8 cellular contexts compared by ENCODE assay signal in genomic region chr14:103846569-103847438, GRCh38. TPM values are rescaled to one million over a fixed set of nuclear protein-coding genes. Genes with fewer than 3 reads are reported as not detected.
A peak's percentile ranks its signal among the peaks of the same experiment; 100 is the strongest.
DNase-seq lines count a peak whose midpoint lies in the region; ATAC-seq and TF ChIP-seq lines count a peak whose summit lies in the region.

No MANE protein-coding gene starts in this region.

- POLR2A ChIA-PET in naive thymus-derived CD8-positive, alpha-beta T cell (lab: Charles Lee), result no interaction called here

- 3% methylated on average over 17 of the region's 93 CpGs for WGBS in esophagus muscularis mucosa

- peaks cover 0 to 11% (median 2%) of the 10 kb centered on the region in 4 donors for H3K36me3 ChIP-seq in esophagus muscularis mucosa

- no peak for TF ChIP-seq EP300 in esophagus muscularis mucosa (IDR thresholded peaks at IDR 0.05)

- peaks cover 0 to 5% (median 0%) of the 10 kb centered on the region in 5 donors for H3K27me3 Mint-ChIP-seq in naive thymus-derived CD8-positive, alpha-beta T cell

- H3K4me3 ChIP-seq in GM12864 (ENCODE audit: low read depth, low read length) (peak overlapping the region; percentile 69), esophagus muscularis mucosa (peak overlapping the region; percentile 74 to 94 (median 81))
- peak overlapping the region; percentile 54 for H3K4me3 ChIP-seq in Jurkat, Clone E6-1 (ENCODE audit: low read length)

- H3K4me1 Mint-ChIP-seq in naive thymus-derived CD8-positive, alpha-beta T cell, result peaks cover 10 to 19% (median 18%) of the 10 kb centered on the region in 4 donors

- no peaks in the 10 kb centered on the region for H3K27me3 ChIP-seq in esophagus muscularis mucosa

- H3K27ac Mint-ChIP-seq in naive thymus-derived CD8-positive, alpha-beta T cell, result peak overlapping the region in 9 of 10 donors; percentile 47 to 97 (median 89)

- peaks cover 22 to 29% (median 27%) of the 10 kb centered on the region in 4 donors for H3K4me1 ChIP-seq in esophagus muscularis mucosa

- H3K9me3 Mint-ChIP-seq in naive thymus-derived CD8-positive, alpha-beta T cell, result no peaks in the 10 kb centered on the region

- TF ChIP-seq POLR2A in esophagus muscularis mucosa (IDR thresholded peaks at IDR 0.05; ENCODE audit: low read depth), result no peak

- peaks cover 0 to 6% (median 0%) of the 10 kb centered on the region in 3 donors for H3K36me3 Mint-ChIP-seq in naive thymus-derived CD8-positive, alpha-beta T cell

- peak overlapping the region; percentile 83 to 88 (median 84) for H3K27ac ChIP-seq in esophagus muscularis mucosa (replicated peaks in 1 of 4)

- H3K9me3 ChIP-seq in esophagus muscularis mucosa, result no peaks in the 10 kb centered on the region

- intact Hi-C loops in esophagus muscularis mucosa (cut with DNase I), result loop anchor here (5.0 kb wide), 1 partner anchor 40 kb away; no protein-coding TSS in a partner anchor

- H3K4me3 Mint-ChIP-seq in naive thymus-derived CD8-positive, alpha-beta T cell, result peak overlapping the region; percentile 83 to 96 (median 91)

- TF ChIP-seq CTCF in GM12864 (IDR thresholded peaks at IDR 0.05; ENCODE audit: low read depth, low read length, missing control alignments), result no peak
- no peak for TF ChIP-seq CTCF in esophagus muscularis mucosa (IDR thresholded peaks at IDR 0.05)

- ATAC-seq in GM21737 (IDR thresholded peaks at IDR 0.05; ENCODE audit: unreplicated experiment), result peak; percentile 35
- ATAC-seq in naive thymus-derived CD8-positive, alpha-beta T cell, result peak; percentile 9 to 29

- DNase-seq in GM12864 (ENCODE audit: low read depth) (no peak), esophagus muscularis mucosa (ENCODE audit: extremely low spot score) (no peak), OCI-M2 (lab: John Stamatoyannopoulos, UW; ENCODE audit: unreplicated experiment) (no peak), D341Med (ENCODE audit: low spot score) (no peak)
- no peak for DNase-seq in Jurkat, Clone E6-1 (ENCODE audit: low read depth, low spot score)
- DNase-seq in activated CD8-positive, alpha-beta memory T cell treated with anti-CD3 and anti-CD28 coated beads for 24 hours, result peak; percentile 63
- peak in 6 of 10 donors; percentile 19 to 28 (median 24) for DNase-seq in naive thymus-derived CD8-positive, alpha-beta T cell

RNA-seq across cellular contexts. Expression of gene PPP1R13B, which starts 0.6 kb away (rescaled TPM):
- 8.7 TPM for polyA plus RNA-seq in Jurkat, Clone E6-1 (2012; ENCODE audit: insufficient read depth, insufficient read length)
- 10 to 100 TPM; 19.9 to 25.2 (median 23.6) TPM for total RNA-seq in esophagus muscularis mucosa
- total RNA-seq in naive thymus-derived CD8-positive, alpha-beta T cell, result 10 to 100 TPM; 38.0 to 40.3 TPM
- polyA plus RNA-seq in naive thymus-derived CD8-positive, alpha-beta T cell, result 1 to 10 TPM; 2.5 to 6.8 (median 4.1) TPM

Comparison
In these comparisons a context has a peak if more than half of its experiments do, and no peak if none do; other contexts are left out.
1. DNase-seq: peak in activated CD8-positive, alpha-beta memory T cell treated with anti-CD3 and anti-CD28 coated beads for 24 hours (single experiment) and naive thymus-derived CD8-positive, alpha-beta T cell (6 of 10); none in GM12864 (single experiment), Jurkat, Clone E6-1 (single experiment), esophagus muscularis mucosa (single experiment), OCI-M2 (single experiment) and D341Med (single experiment).
2. Peak in every context shown above with its lines, with median percentiles within 50 percentile points of each other: H3K4me3 ChIP-seq.